8 cellular contexts compared by ENCODE assay signal in genomic region chr10:96470108-96470743, GRCh38. TPM values are rescaled to one million over a fixed set of nuclear protein-coding genes. Genes with fewer than 3 reads are reported as not detected.
DNase-seq lines count a peak whose midpoint lies in the region; ATAC-seq and TF ChIP-seq lines count a peak whose summit lies in the region.

No MANE protein-coding gene starts in this region.

- POLR2A ChIA-PET in SK-N-SH (lab: Yijun Ruan, JAX): interaction anchor here (0.5 kb wide), 1 partner anchor 401 kb away, joined by 3 read pairs; no protein-coding TSS in a partner anchor

- H3K9me3 ChIP-seq in SK-N-SH: no peaks in the 10 kb centered on the region
- peaks cover 2% of the 10 kb centered on the region for H3K9me3 ChIP-seq in aorta (ENCODE audit: control insufficient read depth, low read length)
- no peaks in the 10 kb centered on the region for H3K9me3 ChIP-seq in prostate gland

- H3K79me2 ChIP-seq in SK-N-SH (ENCODE audit: insufficient read depth): no peaks in the 10 kb centered on the region

- H3K4me1 ChIP-seq in SK-N-SH (ENCODE audit: control insufficient read depth in 1 of 2, insufficient read depth in 2 of 2, low read depth in 1 of 2, low read length in 1 of 2) (peaks cover 0 to 9% of the 10 kb centered on the region in 2 experiments; a peak in 1 of 4 replicates), aorta (ENCODE audit: control insufficient read depth in 1 of 2, insufficient read depth in 2 of 2, low read length in 2 of 2) (no peaks in the 10 kb centered on the region), prostate gland (replicated peaks) (no peaks in the 10 kb centered on the region)

- TF ChIP-seq CTCF in SK-N-SH (IDR thresholded peaks at IDR 0.05) (peak; percentile 53), dorsolateral prefrontal cortex (IDR thresholded peaks at IDR 0.05 in 54 of 56, conservative IDR thresholded peaks at IDR 0.05 in 2 of 56; ENCODE audit: low read depth in 1 of 56, partially characterized antibody in 56 of 56) (peak; percentile 29 to 81 (median 64)), prostate gland (IDR thresholded peaks at IDR 0.05) (peak in 2 of 4 experiments; percentile 7 to 40)

- intact Hi-C loops in dorsolateral prefrontal cortex (cut with DNase I): loop anchor here in 1 of 2 donors (1.0 to 5.0 kb wide), 2 partner anchors 43 to 73 kb away; partner anchors contain the start of gene TLL2
- intact Hi-C loops in aorta (cut with DNase I): no loop called here
- intact Hi-C loops in prostate gland (cut with DNase I): no loop called here

- no peak for TF ChIP-seq POLR2A in prostate gland (IDR thresholded peaks at IDR 0.05)

- WGBS in SK-N-SH (ENCODE audit: low lambda C conversion rate): 7% methylated on average over 3 of the region's 4 CpGs
- 12 to 15% methylated on average over 4 of the region's 4 CpGs for WGBS in aorta, 2 donors
- WGBS in prostate gland: 45% methylated on average over 4 of the region's 4 CpGs

- no peak overlapping the region for H3K4me3 ChIP-seq in SK-N-SH (ENCODE audit: low read depth in 2 of 2, low read length in 1 of 2)
- H3K4me3 ChIP-seq in dorsolateral prefrontal cortex: no peak overlapping the region
- H3K4me3 ChIP-seq in aorta (ENCODE audit: low read length in 2 of 2): no peak overlapping the region
- no peak overlapping the region for H3K4me3 ChIP-seq in prostate gland

- no peaks in the 10 kb centered on the region; the same call in 1 of the 2 replicates for H3K27me3 ChIP-seq in SK-N-SH (ENCODE audit: insufficient read depth)
- peaks cover 0 to 14% (median 0%) of the 10 kb centered on the region in 45 donors for H3K27me3 ChIP-seq in dorsolateral prefrontal cortex
- no peaks in the 10 kb centered on the region for H3K27me3 ChIP-seq in aorta (ENCODE audit: control insufficient read depth in 1 of 2, insufficient read depth in 2 of 2, low read length in 1 of 2)
- H3K27me3 ChIP-seq in prostate gland (replicated peaks; ENCODE audit: insufficient read depth): no peaks in the 10 kb centered on the region

- H3K27ac ChIP-seq in SK-N-SH (ENCODE audit: low read depth in 2 of 2, low read length in 1 of 2): no peak overlapping the region
- peak overlapping the region in 31 of 59 donors; percentile 3 to 77 (median 48) for H3K27ac ChIP-seq in dorsolateral prefrontal cortex
- H3K27ac ChIP-seq in aorta (ENCODE audit: low read depth in 1 of 2, low read length in 2 of 2): no peak overlapping the region
- H3K27ac ChIP-seq in prostate gland: no peak overlapping the region

- H2AFZ ChIP-seq in SK-N-SH (ENCODE audit: low read depth): no peak overlapping the region

- no peaks in the 10 kb centered on the region for H3F3A ChIP-seq in SK-N-SH (replicated peaks; ENCODE audit: insufficient read depth)

- no peak overlapping the region for H3K9ac ChIP-seq in SK-N-SH

- H3K4me2 ChIP-seq in SK-N-SH: no peak overlapping the region

- TF ChIP-seq RAD21 in SK-N-SH (IDR thresholded peaks at IDR 0.05; ENCODE audit: low read length): peak; percentile 57

- no peaks in the 10 kb centered on the region for H3K9me2 ChIP-seq in SK-N-SH

- H3K36me3 ChIP-seq in SK-N-SH (replicated peaks in 1 of 2; ENCODE audit: control insufficient read depth in 1 of 2, insufficient read depth in 2 of 2, low read length in 1 of 2) (no peaks in the 10 kb centered on the region), aorta (ENCODE audit: control insufficient read depth in 1 of 2, insufficient read depth in 2 of 2, low read length in 1 of 2) (no peaks in the 10 kb centered on the region), prostate gland (no peaks in the 10 kb centered on the region)

- no peak for TF ChIP-seq EP300 in SK-N-SH (IDR thresholded peaks at IDR 0.05; ENCODE audit: borderline replicate concordance in 1 of 2, low read depth in 1 of 2, low read length in 1 of 2)

- no peaks in the 10 kb centered on the region for H4K20me1 ChIP-seq in SK-N-SH (ENCODE audit: insufficient read depth)

- DNase-seq in EH (ENCODE audit: low read depth): peak; percentile 47
- DNase-seq in SK-N-SH: peak; percentile 78
- peak in 9 of 10 donors; percentile 36 to 74 (median 60) for DNase-seq in dorsolateral prefrontal cortex
- DNase-seq in lung microvascular endothelial cell (ENCODE audit: low read depth in 2 of 2): peak; percentile 47 to 52
- no peak for DNase-seq in aorta
- no peak for DNase-seq in NCI-H345 treated with DMSO at 0.1 percent for 48 hours (lab: John Stamatoyannopoulos, UW; ENCODE audit: unreplicated experiment)
- DNase-seq in prostate gland (ENCODE audit: low spot score): no peak

- ATAC-seq in HG02610 (IDR thresholded peaks at IDR 0.05; ENCODE audit: unreplicated experiment) (peak; percentile 58), aorta (ENCODE audit: low FRiP score) (peak; percentile 27)

- CTCF ChIA-PET in SK-N-SH (lab: Yijun Ruan, JAX): interaction anchor here (0.6 to 3.8 kb wide), 22 partner anchors 9 to 453 kb away, joined by 3 to 21 read pairs (median 4); partner anchors contain the start of gene TLL2

TF ChIP-seq in SK-N-SH, 30 proteins besides CTCF, POLR2A, EP300 and RAD21:
- TF ChIP-seq GABPA (IDR thresholded peaks at IDR 0.05; ENCODE audit: low read depth): no peak
- TF ChIP-seq JUND (IDR thresholded peaks at IDR 0.05): no peak
- peak; percentile 39 for TF ChIP-seq SMC3 (IDR thresholded peaks at IDR 0.05; ENCODE audit: low read depth, low read length)
- TF ChIP-seq MXI1 (IDR thresholded peaks at IDR 0.05; ENCODE audit: low read depth, low read length): peak; percentile 69; the same call in 1 of the 2 replicates
- no peak for TF ChIP-seq TEAD4 (IDR thresholded peaks at IDR 0.05; ENCODE audit: borderline replicate concordance, insufficient read depth)

RNA-seq across cellular contexts. Expression of gene TLL2, which starts 43.5 kb away (rescaled TPM):
- polyA plus RNA-seq in SK-N-SH (2012; rRNA removed) (0.28 and 0.36 TPM in 2 replicates), aorta (not detected)
- 0.20 and 0.27 TPM in 2 replicates for polyA plus RNA-seq in SK-N-SH (2012; cell fraction: cytosol; rRNA removed)
- 1.1 and 1.2 TPM in 2 replicates for polyA plus RNA-seq in SK-N-SH (2012; cell fraction: nucleus; rRNA removed)
- total RNA-seq in dorsolateral prefrontal cortex (10 to 100 TPM in 1 of 120 experiments, 1 to 10 TPM in 119; 1.8 to 14.6 (median 4.2) TPM), lung microvascular endothelial cell (under 0.01 TPM in 2 replicates), aorta (under 1 TPM; 0.12 to 0.36 TPM), prostate gland (under 1 TPM; 0.28 to 0.32 TPM)

Comparison
In these comparisons a context has a peak if more than half of its experiments do, and no peak if none do; other contexts are left out.
1. DNase-seq: peak in EH (single experiment), SK-N-SH (single experiment), dorsolateral prefrontal cortex (9 of 10) and lung microvascular endothelial cell (2 of 2); none in aorta (0 of 2), NCI-H345 treated with DMSO at 0.1 percent for 48 hours (single experiment) and prostate gland (single experiment).
2. H3K27ac ChIP-seq: peak in dorsolateral prefrontal cortex (31 of 59); none in SK-N-SH (0 of 2), aorta (0 of 2) and prostate gland (0 of 2).